In the genomic region with DNA sequence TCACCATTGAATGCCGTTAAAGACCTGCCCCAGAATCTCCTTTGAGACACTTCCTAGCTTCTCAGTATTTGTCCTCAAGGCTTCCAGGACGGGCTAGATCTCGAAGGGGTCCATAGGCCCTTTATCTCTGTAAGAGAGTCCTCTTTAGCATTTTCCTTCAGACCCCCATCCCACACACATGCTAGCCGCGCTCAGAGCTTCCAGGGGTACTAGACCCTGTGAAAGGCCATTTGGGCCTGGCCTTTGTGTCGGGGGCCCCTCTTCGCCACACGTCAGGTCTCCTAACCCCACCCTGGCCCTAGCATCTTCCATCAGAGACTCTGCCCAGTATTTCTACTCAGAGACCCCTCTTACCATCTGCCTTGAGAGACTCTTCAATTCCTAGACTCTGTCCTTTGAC, we compare ENCODE assay signal across 7 cellular contexts. TPM values are rescaled to one million over a fixed set of nuclear protein-coding genes. Genes with fewer than 3 reads are reported as not detected.
DNase-seq lines count a peak whose midpoint lies in the region.

No MANE protein-coding gene starts in this region.

- peak overlapping the region; percentile 97 for H3K9ac ChIP-seq in HUES64 (ENCODE audit: low read depth, low read length)

- in situ Hi-C loops in KBM-7 (cut with MboI; ENCODE audit: low pct_unique_long_range_greater_than_20kb, low sequenced_read_pairs): no loop called here

- H3K9me3 ChIP-seq in HUES64 (ENCODE audit: insufficient read depth, low read depth, low read length): no peaks in the 10 kb centered on the region

- peak overlapping the region; percentile 90 for H3K27ac ChIP-seq in HUES64 (ENCODE audit: low read depth, low read length)
- peak overlapping the region; percentile 88 for H3K27ac ChIP-seq in substantia nigra (ENCODE audit: low read depth, low read length, poor library complexity, severe bottlenecking)

- DNase-seq in immature natural killer cell (no peak), substantia nigra (lab: John Stamatoyannopoulos, UW) (no peak), DMS53 treated with DMSO at 0.1 percent for 48 hours (lab: John Stamatoyannopoulos, UW; ENCODE audit: unreplicated experiment) (no peak), KBM-7 (no peak), NCI-H748 treated with DMSO at 0.1 percent for 48 hours (lab: John Stamatoyannopoulos, UW) (no peak)

- peaks cover 21% of the 10 kb centered on the region; the same call in 1 of the 2 replicates for H3K4me1 ChIP-seq in HUES64 (ENCODE audit: insufficient read depth, low read length)

- H3K4me1 Mint-ChIP-seq in activated naive CD8-positive, alpha-beta T cell (ENCODE audit: low read depth): peaks cover 41% of the 10 kb centered on the region
- H3K4me1 Mint-ChIP-seq in immature natural killer cell: peaks cover 70 to 81% of the 10 kb centered on the region in 2 donors

- peak overlapping the region; percentile 94 for H3K4me3 ChIP-seq in HUES64 (ENCODE audit: low read length)

- H3K27ac Mint-ChIP-seq in activated naive CD8-positive, alpha-beta T cell: peak overlapping the region; percentile 88
- H3K27ac Mint-ChIP-seq in immature natural killer cell: peak overlapping the region; percentile 92 to 99 (median 96)

- peak overlapping the region; percentile 94 for H3K4me3 Mint-ChIP-seq in activated naive CD8-positive, alpha-beta T cell
- H3K4me3 Mint-ChIP-seq in immature natural killer cell: peak overlapping the region; percentile 92 to 99 (median 95)

- peaks cover 6% of the 10 kb centered on the region; the same call in 1 of the 2 replicates for H3K27me3 ChIP-seq in HUES64 (ENCODE audit: insufficient read depth, low read length)

- no peaks in the 10 kb centered on the region for H3K36me3 Mint-ChIP-seq in activated naive CD8-positive, alpha-beta T cell
- H3K36me3 Mint-ChIP-seq in immature natural killer cell: peaks cover 0 to 16% (median 0%) of the 10 kb centered on the region in 3 donors

- WGBS in HUES64: 18% methylated on average over 8 of the region's 8 CpGs

- H3K9me3 Mint-ChIP-seq in activated naive CD8-positive, alpha-beta T cell (ENCODE audit: low read depth): no peaks in the 10 kb centered on the region
- no peaks in the 10 kb centered on the region for H3K9me3 Mint-ChIP-seq in immature natural killer cell

- no peaks in the 10 kb centered on the region for H3K27me3 Mint-ChIP-seq in activated naive CD8-positive, alpha-beta T cell
- H3K27me3 Mint-ChIP-seq in immature natural killer cell (ENCODE audit: low read depth in 3 of 3): peaks cover 3 to 18% (median 5%) of the 10 kb centered on the region in 3 donors

- H3K36me3 ChIP-seq in HUES64 (ENCODE audit: insufficient read depth, low read length): peaks cover 41% of the 10 kb centered on the region

RNA-seq across cellular contexts. Expression of a gene that starts 0.8 kb away (rescaled TPM):
- polyA plus RNA-seq in HUES64 (2013, experiment 1 of 2): 178 TPM
- 197 TPM for polyA plus RNA-seq in HUES64 (2013, experiment 2 of 2)
- polyA plus RNA-seq in immature natural killer cell: 100 to 1,000 TPM; 146 to 205 (median 167) TPM

RNA-seq across cellular contexts. Expression of a gene that starts 24.1 kb away (rescaled TPM):
- polyA plus RNA-seq in HUES64 (2013, experiment 1 of 2): 77.0 TPM
- polyA plus RNA-seq in HUES64 (2013, experiment 2 of 2): 92.2 TPM
- 10 to 100 TPM in 1 of 3 donors, 1 to 10 TPM in 2; 3.0 to 16.6 (median 4.7) TPM for polyA plus RNA-seq in immature natural killer cell

RNA-seq across cellular contexts. Expression of a gene that starts 38.4 kb away (rescaled TPM):
- polyA plus RNA-seq in HUES64 (2013, experiment 1 of 2): 51.5 TPM
- polyA plus RNA-seq in HUES64 (2013, experiment 2 of 2): 59.5 TPM
- polyA plus RNA-seq in immature natural killer cell: 100 to 1,000 TPM in 1 of 3 donors, 10 to 100 TPM in 2; 70.8 to 112 (median 96.5) TPM

RNA-seq across cellular contexts. Expression of a gene that starts 49.4 kb away (rescaled TPM):
- polyA plus RNA-seq in HUES64 (2013, experiment 1 of 2): 48.7 TPM
- polyA plus RNA-seq in HUES64 (2013, experiment 2 of 2): 48.4 TPM
- 10 to 100 TPM; 15.1 to 34.1 (median 18.0) TPM for polyA plus RNA-seq in immature natural killer cell

RNA-seq across cellular contexts. Expression of a gene that starts 49.9 kb away (rescaled TPM):
- 89.2 TPM for polyA plus RNA-seq in HUES64 (2013, experiment 1 of 2)
- 90.6 TPM for polyA plus RNA-seq in HUES64 (2013, experiment 2 of 2)
- 100 to 1,000 TPM; 124 to 208 (median 151) TPM for polyA plus RNA-seq in immature natural killer cell
